ENCODE assay signal across 8 cellular contexts in the genomic region with DNA sequence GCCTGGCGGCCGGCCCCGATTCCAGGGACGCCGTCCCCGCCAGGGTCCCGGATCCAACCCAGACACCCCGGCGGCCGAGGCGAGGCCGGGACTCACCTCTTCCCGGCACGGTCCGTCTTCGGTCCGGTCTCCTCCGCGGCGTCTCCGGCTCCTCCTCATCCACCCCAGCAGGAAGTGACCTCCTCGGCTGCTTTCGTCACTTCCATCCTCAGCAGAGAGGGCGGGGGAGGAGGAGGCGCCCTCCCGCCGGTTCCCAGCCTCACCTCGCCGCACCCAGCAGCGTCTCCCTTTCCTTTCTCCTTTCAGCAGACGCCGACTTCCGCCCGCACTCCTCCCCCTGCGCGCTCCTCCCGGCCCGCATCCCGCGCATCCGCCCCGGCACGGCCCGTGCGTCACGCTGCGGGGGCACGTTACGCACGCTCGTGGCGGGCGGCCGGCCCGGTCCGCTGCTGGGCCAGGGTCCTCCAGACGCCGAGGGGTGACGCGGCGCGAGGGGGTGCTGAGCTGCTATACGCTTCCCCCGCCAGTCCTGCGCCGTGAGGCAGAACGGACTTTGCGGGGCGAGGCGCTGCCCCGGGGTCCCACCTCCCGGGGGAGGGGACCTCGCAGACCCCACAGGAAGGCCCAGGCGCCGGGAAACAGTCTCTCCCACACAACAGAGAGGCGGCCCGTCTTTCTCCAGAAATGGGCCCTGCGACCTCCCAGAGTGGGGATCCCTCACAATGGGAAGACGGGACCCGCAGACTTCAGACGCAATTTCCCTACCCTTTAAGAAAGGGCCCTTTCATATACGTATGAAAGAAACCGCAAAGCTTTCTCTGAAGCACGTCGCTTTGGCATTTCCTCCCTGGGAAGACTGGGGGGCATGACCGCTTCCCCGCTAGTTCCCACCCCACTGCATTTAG. TPM values are rescaled to one million over a fixed set of nuclear protein-coding genes. Genes with fewer than 3 reads are reported as not detected.
DNase-seq lines count a peak whose midpoint lies in the region; FAIRE-seq and TF ChIP-seq lines count a peak whose summit lies in the region.

A gene (minus strand): TSS at position 176 of the 905 bp plus-strand sequence. CDS start 2,043 bp downstream, outside the sequence.

- DNase-seq in ELR (ENCODE audit: low read depth): peak; percentile 96
- DNase-seq in H7: peak; percentile 94
- peak; percentile 98 for DNase-seq in MG63
- peak; percentile 95 to 97 for DNase-seq in SJSA1 (ENCODE audit: low read depth in 1 of 2, low spot score in 2 of 2)
- peak; percentile 49 to 76 (median 56) for DNase-seq in activated naive CD4-positive, alpha-beta T cell (lab: John Stamatoyannopoulos, UW)
- DNase-seq in frontal cortex (ENCODE audit: low spot score in 2 of 2): peak; percentile 92 to 93

- H3K4me3 ChIP-seq in H7 (ENCODE audit: insufficient read depth, low read depth, low read length) (peak within 1 kb of the TSS; percentile 91), MG63 (peak within 1 kb of the TSS; percentile 83), SJSA1 (peak within 1 kb of the TSS; percentile 72), neutrophil (ENCODE audit: low read depth in 1 of 2, low read length in 1 of 2) (peak within 1 kb of the TSS; percentile 93 to 96)

- TF ChIP-seq CTCF in neutrophil (IDR thresholded peaks at IDR 0.05) (peak; percentile 23), subcutaneous adipose tissue (IDR thresholded peaks at IDR 0.05; ENCODE audit: low read depth) (no peak)

- H3K36me3 ChIP-seq in H7 (replicated peaks; ENCODE audit: control insufficient read depth, insufficient read depth, low read length): peaks cover 21% of the 10 kb centered on the region
- H3K36me3 ChIP-seq in MG63: peaks cover 30% of the 10 kb centered on the region
- H3K36me3 ChIP-seq in SJSA1: peaks cover 41% of the 10 kb centered on the region
- H3K36me3 ChIP-seq in neutrophil: peaks cover 29% of the 10 kb centered on the region

- H3K27me3 ChIP-seq in H7 (ENCODE audit: control insufficient read depth, insufficient read depth, low read length) (no peaks in the 10 kb centered on the region), MG63 (no peaks in the 10 kb centered on the region), SJSA1 (replicated peaks) (no peaks in the 10 kb centered on the region), neutrophil (peaks cover 16% of the 10 kb centered on the region)

- FAIRE-seq in frontal cortex (lab: Jason Lieb, UNC): no peak

- peaks cover 22% of the 10 kb centered on the region for H3K4me1 ChIP-seq in SJSA1 (replicated peaks)
- H3K4me1 ChIP-seq in neutrophil (ENCODE audit: control insufficient read depth in 1 of 2, insufficient read depth in 1 of 2, low read depth in 1 of 2, low read length in 1 of 2): peaks cover 18 to 24% of the 10 kb centered on the region in 2 experiments

- H3K27ac ChIP-seq in SJSA1 (peak within 1 kb of the TSS; percentile 96), neutrophil (peak within 1 kb of the TSS; percentile 91)

- no peaks in the 10 kb centered on the region for H3K9me3 ChIP-seq in MG63
- no peaks in the 10 kb centered on the region for H3K9me3 ChIP-seq in SJSA1 (replicated peaks)
- H3K9me3 ChIP-seq in neutrophil: no peaks in the 10 kb centered on the region

RNA-seq across cellular contexts. Expression of the gene that starts here (rescaled TPM):
- 20.2 and 22.5 TPM in 2 replicates for total RNA-seq in H7 (2014; rRNA removed; shearing (Covaris generic))
- 6.6 and 7.3 TPM in 2 replicates for total RNA-seq in MG63 (2014; rRNA removed; shearing (Covaris generic); ENCODE audit: low replicate concordance)
- 7.9 and 11.2 TPM in 2 replicates for total RNA-seq in SJSA1 (2014; rRNA removed; shearing (Covaris generic))
- total RNA-seq in frontal cortex (14.3 TPM), subcutaneous adipose tissue (10 to 100 TPM; 18.9 to 26.4 (median 22.7) TPM)

Comparison
In these comparisons a context has a peak if more than half of its experiments do, and no peak if none do; other contexts are left out.
1. Peak in every context shown above with its lines: DNase-seq, H3K4me3 ChIP-seq and H3K27ac ChIP-seq.